In the genomic region with DNA sequence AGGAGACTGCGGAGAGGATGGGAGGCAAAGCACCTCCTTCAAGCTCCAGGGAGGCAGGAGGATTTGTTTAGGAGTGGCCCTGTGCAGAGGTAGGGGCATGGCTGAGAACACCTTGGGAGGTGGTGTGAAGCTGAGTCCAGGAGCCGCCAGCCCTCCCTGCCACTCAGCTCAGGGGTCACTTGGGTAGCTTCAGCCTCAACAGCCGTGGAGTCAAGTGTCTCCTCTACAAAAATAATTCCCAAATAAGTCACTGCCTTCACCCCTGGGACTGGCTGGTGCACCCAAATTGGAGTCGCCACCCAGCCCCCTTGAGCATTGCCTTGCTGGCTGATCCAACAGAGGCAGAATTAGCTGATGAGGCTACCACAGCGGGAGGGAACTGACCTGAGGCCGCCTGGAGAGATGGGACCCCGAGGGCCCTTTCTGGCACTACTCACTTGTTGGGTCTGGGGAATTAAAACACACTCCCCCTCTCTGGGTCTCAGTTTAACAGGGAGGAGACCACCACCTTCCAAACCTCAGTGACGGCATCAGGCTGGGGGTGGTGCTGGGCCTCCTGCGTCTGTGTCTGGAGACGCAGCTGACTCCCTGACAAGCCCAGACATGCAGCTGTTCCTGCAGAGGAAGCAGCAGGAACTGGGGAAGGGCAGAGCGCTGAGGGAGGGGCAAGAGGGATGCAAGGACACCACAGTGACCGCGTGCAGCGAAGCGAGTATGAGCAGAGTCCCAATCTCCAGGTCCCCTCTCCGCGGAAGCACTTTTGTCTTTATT, we compare ENCODE assay signal across 8 cellular contexts.
DNase-seq lines count a peak whose midpoint lies in the region; ATAC-seq lines count a peak whose summit lies in the region.

No MANE protein-coding gene starts in this region.

- peak; percentile 34 for DNase-seq in CD1c-positive myeloid dendritic cell (ENCODE audit: extremely low spot score)
- peak; percentile 51 for DNase-seq in MV-4-11 (lab: John Stamatoyannopoulos, UW)
- peak in 2 of 3 donors; percentile 78 to 79 for DNase-seq in right cardiac atrium
- peak; percentile 46 for DNase-seq in smooth muscle cell of the brain vasculature (ENCODE audit: low read depth, low spot score)
- DNase-seq in stimulated activated CD4-positive, alpha-beta T cell treated with anti-CD3 and anti-CD28 coated beads, Interleukin-12 subunit alpha, Interleukin-12 subunit beta, amount 100 ng/mL, for 4 hours: no peak
- DNase-seq in activated CD4-positive, alpha-beta T cell treated with anti-CD3 and anti-CD28 coated beads, Interleukin-2, amount 50 U/mL, for 4 hours: no peak

- no peak overlapping the region for H3K4me3 ChIP-seq in right cardiac atrium (ENCODE audit: low read length)

- peaks cover 7% of the 10 kb centered on the region for H3K4me1 ChIP-seq in right cardiac atrium (ENCODE audit: control insufficient read depth, insufficient read depth, low read length)

- H3K36me3 Mint-ChIP-seq in activated T-helper 17 cell treated with anti-CD3 and anti-CD28 coated beads, Interleukin-2, amount 50 U/mL, for 72 hours (ENCODE audit: low read depth): no peaks in the 10 kb centered on the region

- intact Hi-C loops in right cardiac atrium (cut with DNase I): loop anchor here in 2 of 4 donors (5.0 to 10.0 kb wide), 2 partner anchors 169 to 172 kb away; no protein-coding TSS in a partner anchor

- peak overlapping the region; percentile 69 for H3K27ac Mint-ChIP-seq in activated T-helper 17 cell treated with anti-CD3 and anti-CD28 coated beads, Interleukin-2, amount 50 U/mL, for 72 hours

- no peaks in the 10 kb centered on the region for H3K27me3 ChIP-seq in right cardiac atrium (ENCODE audit: control insufficient read depth, insufficient read depth)

- H3K27ac ChIP-seq in right cardiac atrium (ENCODE audit: low read length): no peak overlapping the region

- no peaks in the 10 kb centered on the region for H3K4me1 Mint-ChIP-seq in activated T-helper 17 cell treated with anti-CD3 and anti-CD28 coated beads, Interleukin-2, amount 50 U/mL, for 72 hours

- H3K9me3 Mint-ChIP-seq in activated T-helper 17 cell treated with anti-CD3 and anti-CD28 coated beads, Interleukin-2, amount 50 U/mL, for 72 hours: no peaks in the 10 kb centered on the region

- no peaks in the 10 kb centered on the region for H3K27me3 Mint-ChIP-seq in activated T-helper 17 cell treated with anti-CD3 and anti-CD28 coated beads, Interleukin-2, amount 50 U/mL, for 72 hours

- no peaks in the 10 kb centered on the region for H3K9me3 ChIP-seq in right cardiac atrium (ENCODE audit: control insufficient read depth, low read length)

- no peak overlapping the region for H3K4me3 Mint-ChIP-seq in activated T-helper 17 cell treated with anti-CD3 and anti-CD28 coated beads, Interleukin-2, amount 50 U/mL, for 72 hours

- ATAC-seq in activated T-helper 17 cell treated with anti-CD3 and anti-CD28 coated beads, Interleukin-2, amount 50 U/mL, for 72 hours (replicated peaks): no peak
- ATAC-seq in right cardiac atrium (peak in 1 of 2 donors; percentile 3), GM19463 (IDR thresholded peaks at IDR 0.05; ENCODE audit: unreplicated experiment) (no peak)

- WGBS in right cardiac atrium: 42% methylated on average over 17 of the region's 17 CpGs

Comparison
In these comparisons a context has a peak if more than half of its experiments do, and no peak if none do; other contexts are left out.
1. DNase-seq: peak in CD1c-positive myeloid dendritic cell (single experiment), MV-4-11 (single experiment), right cardiac atrium (2 of 3) and smooth muscle cell of the brain vasculature (single experiment); none in stimulated activated CD4-positive, alpha-beta T cell treated with anti-CD3 and anti-CD28 coated beads, Interleukin-12 subunit alpha, Interleukin-12 subunit beta, amount 100 ng/mL, for 4 hours (single experiment) and activated CD4-positive, alpha-beta T cell treated with anti-CD3 and anti-CD28 coated beads, Interleukin-2, amount 50 U/mL, for 4 hours (0 of 2).